ENCODE assay signal across 31 cellular contexts in genomic region chr1:159222987-159223386, GRCh38.
"Had no signal": no experiment of that assay in that cellular context is flagged by ENCODE, and none has a peak within 500 bp of the region (broad histone marks: within the 10 kb centered on the region; RNA-seq: fewer than 3 reads in every experiment).

No MANE protein-coding gene starts in this region.

- H3K4me3 ChIP-seq: ascending aorta, cardiac muscle cell, K562, Peyer's patch, SJSA1 had no signal

- ATAC-seq: activated CD8-positive, alpha-beta T cell treated with anti-CD3 and anti-CD28 coated beads for 36 hours; activated T-cell treated with anti-CD3 and anti-CD28 coated beads, Interleukin-2, amount 50 U/mL, for 72 hours; activated T-helper 17 cell treated with anti-CD3 and anti-CD28 coated beads, Interleukin-2, amount 50 U/mL, for 72 hours; K562; SK-N-SH treated with all-trans-retinoic acid at 6 μM for 48 hours; WTC11 had no signal

- H3K27me3 ChIP-seq: ascending aorta, cardiac muscle cell, Peyer's patch had no signal

- H3K9me3 ChIP-seq: ascending aorta, Peyer's patch, SJSA1 had no signal

- H3K4me1 ChIP-seq: ascending aorta, Peyer's patch, SJSA1 had no signal

- H3K36me3 ChIP-seq: ascending aorta, cardiac muscle cell, Peyer's patch, SJSA1 had no signal

- DNase-seq: activated CD4-positive, alpha-beta T cell treated with anti-CD3 and anti-CD28 coated beads for 48 hours; activated CD4-positive, alpha-beta T cell treated with anti-CD3 and anti-CD28 coated beads, Interleukin-2, amount 50 U/mL, for 4 hours; activated CD4-positive, CD25-positive, alpha-beta regulatory T cell treated with anti-CD3 and anti-CD28 coated beads, Interleukin-2, amount 50 U/mL, for 72 hours; activated CD8-positive, alpha-beta T cell treated with anti-CD3 and anti-CD28 coated beads for 36 hours; activated effector memory CD4-positive, alpha-beta T cell treated with anti-CD3 and anti-CD28 coated beads, Interleukin-2, amount 50 U/mL, for 16 hours; activated naive CD4-positive, alpha-beta T cell treated with Interleukin-2 at 50 U/mL for 16 hours; activated naive CD8-positive, alpha-beta T cell treated with anti-CD3 and anti-CD28 coated beads, Interleukin-2, amount 10 ng/mL, durations not matched to agents 7 days and 5 days; activated T-cell treated with anti-CD3 and anti-CD28 coated beads, Interleukin-2, amount 50 U/mL, for 1 hour; activated T-cell treated with anti-CD3 and anti-CD28 coated beads, Interleukin-2, amount 50 U/mL, for 72 hours; amygdala; Karpas-422; NCI-H1105; NCI-H1417 treated with DMSO at 0.1 percent for 48 hours; NCI-H187 treated with DMSO at 0.1 percent for 48 hours; NCI-H2081 treated with DMSO at 0.1 percent for 48 hours; NCI-H226; NCI-H446 treated with DMSO at 0.1 percent for 48 hours; NCI-H524; Peyer's patch; RPMI8226; SHP77 treated with DMSO at 0.1 percent for 48 hours; T-helper 1 cell; T-helper 2 cell; T-helper 9 cell had no signal

- H3K27ac ChIP-seq: ascending aorta, cardiac muscle cell, Peyer's patch, SJSA1 had no signal
